1 cellular context compared by ENCODE assay signal in genomic region chr10:45557275-45557905, GRCh38.
A peak's percentile ranks its signal among the peaks of the same experiment; 100 is the strongest.
TF ChIP-seq lines count a peak whose summit lies in the region.

No MANE protein-coding gene starts in this region.

TF ChIP-seq in K562, 482 proteins besides CTCF, POLR2A, EP300 and RAD21 (continued from another document and continues in another):
- TF ChIP-seq ZNF395 (CRISPR knock-in tag; IDR thresholded peaks at IDR 0.05) (no peak), KDM4B (IDR thresholded peaks at IDR 0.05; ENCODE audit: borderline replicate concordance in 2 of 2, low read depth in 1 of 2) (no peak), ZBTB1 (CRISPR knock-in tag; IDR thresholded peaks at IDR 0.05; ENCODE audit: borderline replicate concordance, low read depth) (0 out of 2 replicates have a peak, but pooled peaks have one; percentile 27), XRCC4 (IDR thresholded peaks at IDR 0.05; ENCODE audit: extremely low read depth, insufficient read depth, insufficient read length) (no peak), ETS1 (conservative IDR thresholded peaks at IDR 0.05; ENCODE audit: control insufficient read depth, low read depth, low read length) (no peak), THRA (IDR thresholded peaks at IDR 0.05) (no peak), ZBTB40 (IDR thresholded peaks at IDR 0.05) (peak; percentile 84), ZBTB40 (CRISPR knock-in tag; IDR thresholded peaks at IDR 0.05) (no peak), SMAD4 (CRISPR knock-in tag; conservative IDR thresholded peaks at IDR 0.05) (0 out of 2 replicates have a peak, but pooled peaks have one; percentile 30), IRF1 (CRISPR knock-in tag; IDR thresholded peaks at IDR 0.05; ENCODE audit: borderline replicate concordance) (no peak), SAFB2 (IDR thresholded peaks at IDR 0.05; ENCODE audit: borderline replicate concordance, low read depth, low read length, severe bottlenecking) (no peak), MCM2 (IDR thresholded peaks at IDR 0.05; ENCODE audit: low read depth) (no peak), FOXM1 (IDR thresholded peaks at IDR 0.05; ENCODE audit: low read depth) (no peak), FOXM1 (CRISPR knock-in tag; IDR thresholded peaks at IDR 0.05; ENCODE audit: low read depth) (no peak), KDM1A (IDR thresholded peaks at IDR 0.05) (no peak), SRF (CRISPR knock-in tag; IDR thresholded peaks at IDR 0.05) (no peak), MTA3 (IDR thresholded peaks at IDR 0.05; ENCODE audit: borderline replicate concordance) (no peak), ZBTB33 (CRISPR knock-in tag; IDR thresholded peaks at IDR 0.05) (no peak), PHF8 (IDR thresholded peaks at IDR 0.05; ENCODE audit: borderline replicate concordance, low read length) (no peak), E2F1 (CRISPR knock-in tag; IDR thresholded peaks at IDR 0.05) (no peak), RBM14 (IDR thresholded peaks at IDR 0.05; ENCODE audit: borderline replicate concordance, insufficient read depth, low read depth, low read length) (no peak), ETV5 (CRISPR knock-in tag; IDR thresholded peaks at IDR 0.05; ENCODE audit: low read depth) (0 out of 2 replicates have a peak, but pooled peaks have one; percentile 35), LEF1 (IDR thresholded peaks at IDR 0.05) (no peak; the same call in 1 of the 2 replicates), GABPB1 (CRISPR knock-in tag; IDR thresholded peaks at IDR 0.05) (peak; percentile 76), CBX1 (IDR thresholded peaks at IDR 0.05; ENCODE audit: low read depth) (0 out of 2 replicates have a peak, but pooled peaks have one; percentile 31), POLR2G (IDR thresholded peaks at IDR 0.05; ENCODE audit: low read depth, low read length) (no peak), HMG20B (CRISPR knock-in tag; IDR thresholded peaks at IDR 0.05) (no peak), CBX3 (IDR thresholded peaks at IDR 0.05; ENCODE audit: borderline replicate concordance in 1 of 2, low read length in 2 of 2) (0 out of 3 replicates have a peak, but pooled peaks of 1 of the 2 experiments have one; percentile 25), SMARCA4 (IDR thresholded peaks at IDR 0.05) (no peak), HNRNPK (IDR thresholded peaks at IDR 0.05; ENCODE audit: low read depth, low read length, poor library complexity, severe bottlenecking) (no peak), KLF6 (CRISPR knock-in tag; IDR thresholded peaks at IDR 0.05; ENCODE audit: borderline replicate concordance) (no peak), REST (CRISPR knock-in tag; IDR thresholded peaks at IDR 0.05; ENCODE audit: low read depth) (0 out of 2 replicates have a peak, but pooled peaks have one; percentile 24), PKNOX1 (IDR thresholded peaks at IDR 0.05) (no peak), CEBPG (CRISPR knock-in tag; IDR thresholded peaks at IDR 0.05) (no peak), CEBPG (tag; conservative IDR thresholded peaks at IDR 0.05 in 1 of 2, IDR thresholded peaks at IDR 0.05 in 1 of 2) (no peak)
